In the genomic region with DNA sequence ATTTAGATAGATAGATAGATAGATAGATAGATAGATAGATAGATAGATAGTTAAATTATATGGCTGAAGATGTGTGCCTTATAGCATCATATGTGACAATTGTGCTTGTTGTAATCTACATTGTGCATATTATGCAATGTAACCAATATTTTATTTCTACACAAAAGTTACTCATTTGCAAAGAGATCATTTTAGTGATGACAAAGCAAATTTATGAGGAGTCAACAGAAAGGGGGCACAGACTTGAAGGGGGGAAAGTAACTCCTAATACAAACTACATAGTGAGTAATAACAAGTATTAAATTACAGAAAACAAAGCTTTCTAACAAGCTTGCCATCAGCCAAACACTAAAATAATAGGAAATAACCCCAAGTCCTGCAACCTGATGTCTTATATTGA, we compare ENCODE assay signal across 3 cellular contexts.
A peak's percentile ranks its signal among the peaks of the same experiment; 100 is the strongest.
TF ChIP-seq lines count a peak whose summit lies in the region.

No MANE protein-coding gene starts in this region.

TF ChIP-seq in HepG2, 621 proteins besides CTCF, POLR2A, EP300 and RAD21:
- TF ChIP-seq MAFF (IDR thresholded peaks at IDR 0.05; ENCODE audit: low read depth, low read length) (peak; percentile 86), MAFK (conservative IDR thresholded peaks at IDR 0.05 in 1 of 2, IDR thresholded peaks at IDR 0.05 in 1 of 2; ENCODE audit: low read length in 2 of 2) (peak; percentile 78 to 85)
- TF ChIP-seq, protein P1, sequence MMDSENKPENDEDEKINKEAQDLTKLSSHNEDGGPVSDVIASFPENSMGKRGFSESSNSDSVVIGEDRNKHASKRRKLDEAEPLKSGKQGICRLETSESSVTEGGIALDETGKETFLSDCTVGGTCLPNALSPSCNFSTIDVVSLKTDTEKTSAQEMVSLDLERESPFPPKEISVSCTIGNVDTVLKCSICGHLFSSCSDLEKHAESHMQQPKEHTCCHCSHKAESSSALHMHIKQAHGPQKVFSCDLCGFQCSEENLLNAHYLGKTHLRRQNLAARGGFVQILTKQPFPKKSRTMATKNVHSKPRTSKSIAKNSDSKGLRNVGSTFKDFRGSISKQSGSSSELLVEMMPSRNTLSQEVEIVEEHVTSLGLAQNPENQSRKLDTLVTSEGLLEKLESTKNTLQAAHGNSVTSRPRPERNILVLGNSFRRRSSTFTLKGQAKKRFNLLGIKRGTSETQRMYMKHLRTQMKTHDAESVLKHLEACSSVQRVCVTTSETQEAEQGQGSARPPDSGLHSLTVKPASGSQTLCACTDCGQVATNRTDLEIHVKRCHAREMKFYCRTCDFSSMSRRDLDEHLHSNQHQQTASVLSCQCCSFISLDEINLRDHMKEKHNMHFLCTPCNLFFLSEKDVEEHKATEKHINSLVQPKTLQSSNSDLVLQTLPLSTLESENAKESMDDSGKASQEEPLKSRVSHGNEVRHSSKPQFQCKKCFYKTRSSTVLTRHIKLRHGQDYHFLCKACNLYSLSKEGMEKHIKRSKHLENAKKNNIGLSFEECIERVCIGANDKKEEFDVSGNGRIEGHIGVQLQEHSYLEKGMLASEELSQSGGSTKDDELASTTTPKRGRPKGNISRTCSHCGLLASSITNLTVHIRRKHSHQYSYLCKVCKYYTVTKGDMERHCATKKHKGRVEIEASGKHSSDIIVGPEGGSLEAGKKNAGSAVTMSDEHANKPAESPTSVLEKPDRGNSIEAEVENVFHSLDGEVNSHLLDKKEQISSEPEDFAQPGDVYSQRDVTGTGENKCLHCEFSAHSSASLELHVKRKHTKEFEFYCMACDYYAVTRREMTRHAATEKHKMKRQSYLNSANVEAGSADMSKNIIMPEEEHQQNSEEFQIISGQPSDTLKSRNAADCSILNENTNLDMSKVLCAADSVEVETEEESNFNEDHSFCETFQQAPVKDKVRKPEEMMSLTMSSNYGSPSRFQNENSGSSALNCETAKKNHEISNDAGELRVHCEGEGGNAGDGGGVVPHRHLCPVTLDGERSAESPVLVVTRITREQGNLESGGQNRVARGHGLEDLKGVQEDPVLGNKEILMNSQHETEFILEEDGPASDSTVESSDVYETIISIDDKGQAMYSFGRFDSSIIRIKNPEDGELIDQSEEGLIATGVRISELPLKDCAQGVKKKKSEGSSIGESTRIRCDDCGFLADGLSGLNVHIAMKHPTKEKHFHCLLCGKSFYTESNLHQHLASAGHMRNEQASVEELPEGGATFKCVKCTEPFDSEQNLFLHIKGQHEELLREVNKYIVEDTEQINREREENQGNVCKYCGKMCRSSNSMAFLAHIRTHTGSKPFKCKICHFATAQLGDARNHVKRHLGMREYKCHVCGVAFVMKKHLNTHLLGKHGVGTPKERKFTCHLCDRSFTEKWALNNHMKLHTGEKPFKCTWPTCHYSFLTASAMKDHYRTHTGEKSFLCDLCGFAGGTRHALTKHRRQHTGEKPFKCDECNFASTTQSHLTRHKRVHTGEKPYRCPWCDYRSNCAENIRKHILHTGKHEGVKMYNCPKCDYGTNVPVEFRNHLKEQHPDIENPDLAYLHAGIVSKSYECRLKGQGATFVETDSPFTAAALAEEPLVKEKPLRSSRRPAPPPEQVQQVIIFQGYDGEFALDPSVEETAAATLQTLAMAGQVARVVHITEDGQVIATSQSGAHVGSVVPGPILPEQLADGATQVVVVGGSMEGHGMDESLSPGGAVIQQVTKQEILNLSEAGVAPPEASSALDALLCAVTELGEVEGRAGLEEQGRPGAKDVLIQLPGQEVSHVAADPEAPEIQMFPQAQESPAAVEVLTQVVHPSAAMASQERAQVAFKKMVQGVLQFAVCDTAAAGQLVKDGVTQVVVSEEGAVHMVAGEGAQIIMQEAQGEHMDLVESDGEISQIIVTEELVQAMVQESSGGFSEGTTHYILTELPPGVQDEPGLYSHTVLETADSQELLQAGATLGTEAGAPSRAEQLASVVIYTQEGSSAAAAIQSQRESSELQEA (CRISPR knock-in tag; IDR thresholded peaks at IDR 0.05; ENCODE audit: not compliant biosample characterization): no peak

TF ChIP-seq in IMR-90, 13 proteins besides CTCF, POLR2A, EP300 and RAD21:
- no peak for TF ChIP-seq CEBPB (IDR thresholded peaks at IDR 0.05; ENCODE audit: low read depth, low read length)
- TF ChIP-seq MAFK (IDR thresholded peaks at IDR 0.05; ENCODE audit: low read depth, low read length): peak; percentile 75

TF ChIP-seq in K562, 482 proteins besides CTCF, POLR2A, EP300 and RAD21:
- TF ChIP-seq, protein P2, sequence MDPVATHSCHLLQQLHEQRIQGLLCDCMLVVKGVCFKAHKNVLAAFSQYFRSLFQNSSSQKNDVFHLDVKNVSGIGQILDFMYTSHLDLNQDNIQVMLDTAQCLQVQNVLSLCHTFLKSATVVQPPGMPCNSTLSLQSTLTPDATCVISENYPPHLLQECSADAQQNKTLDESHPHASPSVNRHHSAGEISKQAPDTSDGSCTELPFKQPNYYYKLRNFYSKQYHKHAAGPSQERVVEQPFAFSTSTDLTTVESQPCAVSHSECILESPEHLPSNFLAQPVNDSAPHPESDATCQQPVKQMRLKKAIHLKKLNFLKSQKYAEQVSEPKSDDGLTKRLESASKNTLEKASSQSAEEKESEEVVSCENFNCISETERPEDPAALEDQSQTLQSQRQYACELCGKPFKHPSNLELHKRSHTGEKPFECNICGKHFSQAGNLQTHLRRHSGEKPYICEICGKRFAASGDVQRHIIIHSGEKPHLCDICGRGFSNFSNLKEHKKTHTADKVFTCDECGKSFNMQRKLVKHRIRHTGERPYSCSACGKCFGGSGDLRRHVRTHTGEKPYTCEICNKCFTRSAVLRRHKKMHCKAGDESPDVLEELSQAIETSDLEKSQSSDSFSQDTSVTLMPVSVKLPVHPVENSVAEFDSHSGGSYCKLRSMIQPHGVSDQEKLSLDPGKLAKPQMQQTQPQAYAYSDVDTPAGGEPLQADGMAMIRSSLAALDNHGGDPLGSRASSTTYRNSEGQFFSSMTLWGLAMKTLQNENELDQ (CRISPR knock-in tag; IDR thresholded peaks at IDR 0.05; ENCODE audit: borderline replicate concordance): no peak
- TF ChIP-seq MAFF (IDR thresholded peaks at IDR 0.05; ENCODE audit: low read length) (peak; percentile 54), C11orf30 (IDR thresholded peaks at IDR 0.05; ENCODE audit: low read depth) (0 out of 2 replicates have a peak, but pooled peaks have one; percentile 12), ZNF316 (IDR thresholded peaks at IDR 0.05) (peak; percentile 30; the same call in 1 of the 2 replicates), MAFG (tag; conservative IDR thresholded peaks at IDR 0.05) (0 out of 2 replicates have a peak, but pooled peaks have one; percentile 19), MAFK (IDR thresholded peaks at IDR 0.05; ENCODE audit: low read length) (peak; percentile 51; the same call in 1 of the 2 replicates)
